8 cellular contexts compared by ENCODE assay signal in genomic region chr6:144343736-144344428, GRCh38. TPM values are rescaled to one million over a fixed set of nuclear protein-coding genes. Genes with fewer than 3 reads are reported as not detected.
DNase-seq lines count a peak whose midpoint lies in the region; ATAC-seq and TF ChIP-seq lines count a peak whose summit lies in the region.

No MANE protein-coding gene starts in this region.

- H3K4me1 ChIP-seq in suprapubic skin: peaks cover 82% of the 10 kb centered on the region

- H3K27ac Mint-ChIP-seq in T-helper 17 cell: peak overlapping the region; percentile 98

- intact Hi-C loops in Right ventricle myocardium superior (cut with DNase I): loop anchor here (5.0 kb wide), 1 partner anchor 42 kb away; no protein-coding TSS in a partner anchor

- DNase-seq in T-helper 17 cell (no peak), Right ventricle myocardium superior (no peak), suprapubic skin (ENCODE audit: low spot score in 2 of 2) (no peak), NCI-H2196 treated with DMSO at 0.1 percent for 48 hours (lab: John Stamatoyannopoulos, UW; ENCODE audit: unreplicated experiment) (no peak), NCI-H82 (lab: John Stamatoyannopoulos, UW) (no peak)

- no peaks in the 10 kb centered on the region for H3K27me3 Mint-ChIP-seq in T-helper 17 cell

- H3K4me3 ChIP-seq in suprapubic skin: peak overlapping the region; percentile 12

- H3K36me3 ChIP-seq in suprapubic skin: no peaks in the 10 kb centered on the region

- TF ChIP-seq CTCF in 22Rv1 (IDR thresholded peaks at IDR 0.05) (no peak), suprapubic skin (IDR thresholded peaks at IDR 0.05) (no peak)

- ATAC-seq in GM18907 (IDR thresholded peaks at IDR 0.05; ENCODE audit: unreplicated experiment): peak; percentile 69
- peak; percentile 34 for ATAC-seq in HG03135 (IDR thresholded peaks at IDR 0.05; ENCODE audit: unreplicated experiment)
- peak; percentile 85 for ATAC-seq in T-helper 17 cell
- ATAC-seq in Right ventricle myocardium superior (ENCODE audit: poor library complexity): peak; percentile 47

- H3K4me1 Mint-ChIP-seq in T-helper 17 cell: peaks cover 52% of the 10 kb centered on the region

- 30% methylated on average over 10 of the region's 10 CpGs for WGBS in suprapubic skin

- no peaks in the 10 kb centered on the region for H3K27me3 ChIP-seq in suprapubic skin

- H3K4me3 Mint-ChIP-seq in T-helper 17 cell: peak overlapping the region; percentile 95

- TF ChIP-seq POLR2A in suprapubic skin (IDR thresholded peaks at IDR 0.05): no peak

- peak overlapping the region; percentile 52 for H3K27ac ChIP-seq in 22Rv1
- peak overlapping the region; percentile 67 for H3K27ac ChIP-seq in suprapubic skin

- peaks cover 8% of the 10 kb centered on the region for H3K36me3 Mint-ChIP-seq in T-helper 17 cell (ENCODE audit: low read depth)

- TF ChIP-seq EP300 in suprapubic skin (IDR thresholded peaks at IDR 0.05): no peak

- H3K9me3 ChIP-seq in T-helper 17 cell (ENCODE audit: control insufficient read depth, low read length, poor library complexity, severe bottlenecking) (no peaks in the 10 kb centered on the region), suprapubic skin (no peaks in the 10 kb centered on the region)

RNA-seq across cellular contexts. Expression of gene UTRN, which starts 58.7 kb away (rescaled TPM):
- 100 to 1,000 TPM; 207 to 232 TPM for total RNA-seq in T-helper 17 cell
- total RNA-seq in Right ventricle myocardium superior: 65.8 TPM
- 100 to 1,000 TPM in 2 of 4 donors, 10 to 100 TPM in 2; 76.1 to 147 (median 93.1) TPM for total RNA-seq in suprapubic skin

Comparison
In these comparisons a context has a peak if more than half of its experiments do, and no peak if none do; other contexts are left out.
1. ATAC-seq: peak in every context shown above with its lines; median percentile 85 in T-helper 17 cell; 69 in GM18907; 47 in Right ventricle myocardium superior; 34 in HG03135.